ENCODE assay signal across 8 cellular contexts in genomic region chr4:2469192-2469984, GRCh38. TPM values are rescaled to one million over a fixed set of nuclear protein-coding genes. Genes with fewer than 3 reads are reported as not detected.
A peak's percentile ranks its signal among the peaks of the same experiment; 100 is the strongest.
DNase-seq lines count a peak whose midpoint lies in the region; ATAC-seq and TF ChIP-seq lines count a peak whose summit lies in the region.

No MANE protein-coding gene starts in this region.

- H3K9me3 Mint-ChIP-seq in activated CD4-positive, alpha-beta T cell treated with anti-CD3 and anti-CD28 coated beads, Interleukin-2, amount 10 ng/mL, durations not matched to agents 24 days and 14 days = no peaks in the 10 kb centered on the region
- H3K9me3 Mint-ChIP-seq in mesothelial cell of epicardium = peaks cover 10% of the 10 kb centered on the region

- peak overlapping the region; percentile 90 for H3K4me3 Mint-ChIP-seq in activated CD4-positive, alpha-beta T cell treated with anti-CD3 and anti-CD28 coated beads, Interleukin-2, amount 10 ng/mL, durations not matched to agents 24 days and 14 days
- peak overlapping the region; percentile 94 for H3K4me3 Mint-ChIP-seq in mesothelial cell of epicardium

- no peaks in the 10 kb centered on the region for H3K27me3 ChIP-seq in dorsolateral prefrontal cortex

- peaks cover 3% of the 10 kb centered on the region for H3K27me3 Mint-ChIP-seq in activated CD4-positive, alpha-beta T cell treated with anti-CD3 and anti-CD28 coated beads, Interleukin-2, amount 10 ng/mL, durations not matched to agents 24 days and 14 days
- no peaks in the 10 kb centered on the region for H3K27me3 Mint-ChIP-seq in mesothelial cell of epicardium (ENCODE audit: low read depth)

- H3K4me3 ChIP-seq in GM12865 (ENCODE audit: low read depth, low read length) (peak overlapping the region; percentile 80), dorsolateral prefrontal cortex (peak overlapping the region; percentile 71 to 100 (median 96))

- intact Hi-C loops in activated CD4-positive, alpha-beta T cell treated with anti-CD3 and anti-CD28 coated beads, Interleukin-2, amount 10 ng/mL, durations not matched to agents 24 days and 14 days (cut with micrococcal nuclease) = loop anchor here (1.0 to 5.0 kb wide), 8 partner anchors 16 to 747 kb away; partner anchors contain the start of genes CFAP99, FAM193A, GRK4 and HAUS3
- intact Hi-C loops in dorsolateral prefrontal cortex (cut with DNase I) = loop anchor here (2.0 to 10.0 kb wide), 5 partner anchors 52 to 425 kb away; partner anchors contain the start of genes CFAP99 (in 1 of the 2), FAM193A (in 1 of the 2), MXD4 (in 1 of the 2) and ZFYVE28 (in 1 of the 2)

- peak overlapping the region; percentile 99 for H3K27ac Mint-ChIP-seq in activated CD4-positive, alpha-beta T cell treated with anti-CD3 and anti-CD28 coated beads, Interleukin-2, amount 10 ng/mL, durations not matched to agents 24 days and 14 days
- peak overlapping the region; percentile 98 for H3K27ac Mint-ChIP-seq in mesothelial cell of epicardium

- H3K4me1 Mint-ChIP-seq in activated CD4-positive, alpha-beta T cell treated with anti-CD3 and anti-CD28 coated beads, Interleukin-2, amount 10 ng/mL, durations not matched to agents 24 days and 14 days = peaks cover 30% of the 10 kb centered on the region
- peaks cover 33% of the 10 kb centered on the region for H3K4me1 Mint-ChIP-seq in mesothelial cell of epicardium

- ATAC-seq in GM21737 (IDR thresholded peaks at IDR 0.05; ENCODE audit: unreplicated experiment) = peak; percentile 60

- peaks cover 42% of the 10 kb centered on the region for H3K36me3 Mint-ChIP-seq in activated CD4-positive, alpha-beta T cell treated with anti-CD3 and anti-CD28 coated beads, Interleukin-2, amount 10 ng/mL, durations not matched to agents 24 days and 14 days (ENCODE audit: low read depth)
- H3K36me3 Mint-ChIP-seq in mesothelial cell of epicardium = peaks cover 21% of the 10 kb centered on the region

- peak overlapping the region in 58 of 59 donors; percentile 24 to 99 (median 92) for H3K27ac ChIP-seq in dorsolateral prefrontal cortex

- DNase-seq in GM12865 (ENCODE audit: low read depth) (peak; percentile 88), KBM-7 (peak; percentile 61), dorsolateral prefrontal cortex (peak in 4 of 10 donors; percentile 16 to 54 (median 33)), mesothelial cell of epicardium (ENCODE audit: low spot score in 2 of 2, unreplicated experiment in 2 of 2) (peak in 1 of 2 experiments; percentile 54), foreskin melanocyte (no peak)
- peak; percentile 93 for DNase-seq in activated CD4-positive, alpha-beta T cell treated with anti-CD3 and anti-CD28 coated beads, Interleukin-2, amount 10 ng/mL, durations not matched to agents 24 days and 14 days
- DNase-seq in stimulated activated CD8-positive, alpha-beta memory T cell treated with anti-CD3 and anti-CD28 coated beads, Interleukin-4, amount 100 ng/mL, for 1 hour (ENCODE audit: low read depth in 2 of 2, low spot score in 1 of 2) = peak; percentile 40 to 53

- in situ Hi-C loops in KBM-7 (cut with MboI; ENCODE audit: low pct_unique_long_range_greater_than_20kb, low sequenced_read_pairs) = no loop called here

- no peak for TF ChIP-seq CTCF in GM12865 (IDR thresholded peaks at IDR 0.05; ENCODE audit: insufficient read depth, low read depth, low read length, missing control alignments)
- TF ChIP-seq CTCF in dorsolateral prefrontal cortex (IDR thresholded peaks at IDR 0.05 in 54 of 56, conservative IDR thresholded peaks at IDR 0.05 in 2 of 56; ENCODE audit: low read depth in 1 of 56, partially characterized antibody in 56 of 56) = peak in 4 of 56 donors; percentile 3 to 19 (median 4)
- TF ChIP-seq CTCF in mesothelial cell of epicardium (IDR thresholded peaks at IDR 0.05; ENCODE audit: unreplicated experiment) = no peak

RNA-seq across cellular contexts. Expression of gene RNF4, which starts 0.5 kb away (rescaled TPM):
- total RNA-seq in activated CD4-positive, alpha-beta T cell treated with anti-CD3 and anti-CD28 coated beads, Interleukin-2, amount 10 ng/mL, durations not matched to agents 24 days and 14 days = 94.8 and 95.4 TPM in 2 replicates
- 10 to 100 TPM; 40.7 to 76.3 (median 56.4) TPM for total RNA-seq in dorsolateral prefrontal cortex
- 59.8 to 63.8 TPM (median 61.0 TPM) in 3 replicates for total RNA-seq in mesothelial cell of epicardium

RNA-seq across cellular contexts. Expression of gene CFAP99, which starts 50.6 kb away (rescaled TPM):
- not detected in 2 replicates for total RNA-seq in activated CD4-positive, alpha-beta T cell treated with anti-CD3 and anti-CD28 coated beads, Interleukin-2, amount 10 ng/mL, durations not matched to agents 24 days and 14 days
- 1 to 10 TPM in 90 of 120 experiments, under 1 TPM in 30; 0.28 to 3.7 (median 1.4) TPM for total RNA-seq in dorsolateral prefrontal cortex
- 0.11 TPM in 1 of 3 replicates, not detected in the others for total RNA-seq in mesothelial cell of epicardium

RNA-seq across cellular contexts. Expression of gene ZFYVE28, which starts 50.9 kb away (rescaled TPM):
- 4.4 and 4.7 TPM in 2 replicates for total RNA-seq in activated CD4-positive, alpha-beta T cell treated with anti-CD3 and anti-CD28 coated beads, Interleukin-2, amount 10 ng/mL, durations not matched to agents 24 days and 14 days
- total RNA-seq in dorsolateral prefrontal cortex (10 to 100 TPM; 26.2 to 99.8 (median 65.5) TPM), mesothelial cell of epicardium (0.38 to 0.51 TPM (median 0.45 TPM) in 3 replicates)
